ENCODE assay signal across 8 cellular contexts in genomic region chr9:107838766-107839165, GRCh38.
"Had no signal": no experiment of that assay in that cellular context is flagged by ENCODE, and none has a peak within 500 bp of the region (broad histone marks: within the 10 kb centered on the region; RNA-seq: fewer than 3 reads in every experiment).

No MANE protein-coding gene starts in this region.

- H3K4me3 ChIP-seq: GM23338, HAP-1 had no signal

- ATAC-seq: GM23338, HCT116, HepG2 had no signal

- H3K4me2 ChIP-seq: GM23338, KMS-11 had no signal

- H2AFZ ChIP-seq: GM23338 had no signal

- H3K9me3 ChIP-seq: HAP-1 had no signal

- H3K27ac ChIP-seq: HL-60, KMS-11 had no signal

- DNase-seq: HFFc6, KBM-7 had no signal

- H3K9ac ChIP-seq: KMS-11 had no signal

- H3K4me1 ChIP-seq: HAP-1 had no signal

- H3K36me3 ChIP-seq: HAP-1 had no signal
